Comparison of ENCODE assay signal across 11 cellular contexts in genomic region chr5:126492939-126493338, GRCh38.
DNase-seq lines count a peak whose midpoint lies in the region; ATAC-seq and TF ChIP-seq lines count a peak whose summit lies in the region.
"Had no signal": no experiment of that assay in that cellular context is flagged by ENCODE, and none has a peak within 500 bp of the region (broad histone marks: within the 10 kb centered on the region; RNA-seq: fewer than 3 reads in every experiment).

No MANE protein-coding gene starts in this region.

- POLR2A ChIA-PET in activated CD4-positive, alpha-beta T cell treated with anti-CD3 and anti-CD28 coated beads for 36 hours (lab: Charles Lee) = no interaction called here

- H3K36me3 Mint-ChIP-seq in neural progenitor cell = peaks cover 2% of the 10 kb centered on the region
- H3K36me3 Mint-ChIP-seq in activated CD4-positive, alpha-beta T cell treated with anti-CD3 and anti-CD28 coated beads for 36 hours (ENCODE audit: low read depth) = peaks cover 21% of the 10 kb centered on the region

- no peaks in the 10 kb centered on the region for H3K27me3 ChIP-seq in neural progenitor cell

- H3K4me3 Mint-ChIP-seq in neural progenitor cell = no peak overlapping the region
- no peak overlapping the region for H3K4me3 Mint-ChIP-seq in activated CD4-positive, alpha-beta T cell treated with anti-CD3 and anti-CD28 coated beads for 36 hours

- peaks cover 44% of the 10 kb centered on the region for H3K4me1 Mint-ChIP-seq in neural progenitor cell
- peaks cover 2% of the 10 kb centered on the region for H3K4me1 Mint-ChIP-seq in activated CD4-positive, alpha-beta T cell treated with anti-CD3 and anti-CD28 coated beads for 36 hours

- H3K4me3 ChIP-seq in GM12864 (ENCODE audit: low read depth, low read length) = no peak overlapping the region
- no peak overlapping the region for H3K4me3 ChIP-seq in neural progenitor cell

- ATAC-seq in GM18520 (IDR thresholded peaks at IDR 0.05; ENCODE audit: unreplicated experiment) = no peak
- ATAC-seq in activated CD4-positive, alpha-beta T cell treated with anti-CD3 and anti-CD28 coated beads for 36 hours = no peak

- H3F3A ChIP-seq in neural progenitor cell (ENCODE audit: low read depth) = peaks cover 36% of the 10 kb centered on the region

- no peaks in the 10 kb centered on the region for H4K20me1 ChIP-seq in neural progenitor cell (ENCODE audit: low read depth)

- intact Hi-C loops in activated CD4-positive, alpha-beta T cell treated with anti-CD3 and anti-CD28 coated beads for 36 hours (cut with DNase I, micrococcal nuclease) = no loop called here

- peaks cover 38% of the 10 kb centered on the region for H3K4me1 ChIP-seq in neural progenitor cell

- TF ChIP-seq CTCF in GM12864 (IDR thresholded peaks at IDR 0.05; ENCODE audit: low read depth, low read length, missing control alignments) (peak; percentile 19), neural progenitor cell (IDR thresholded peaks at IDR 0.05) (peak; percentile 22)

- CTCF ChIA-PET in activated CD4-positive, alpha-beta T cell treated with anti-CD3 and anti-CD28 coated beads for 36 hours (lab: Charles Lee) = interaction anchor here (1.4 to 7.9 kb wide), 2 partner anchors 7 to 140 kb away, joined by 3 to 46 read pairs; no protein-coding TSS in a partner anchor

- no peak overlapping the region for H3K9ac ChIP-seq in neural progenitor cell

- no peak overlapping the region for H3K4me2 ChIP-seq in neural progenitor cell

- H3K36me3 ChIP-seq in neural progenitor cell = no peaks in the 10 kb centered on the region

- H2AFZ ChIP-seq in neural progenitor cell (replicated peaks) = no peak overlapping the region

- H3K27ac Mint-ChIP-seq in neural progenitor cell = no peak overlapping the region
- H3K27ac Mint-ChIP-seq in activated CD4-positive, alpha-beta T cell treated with anti-CD3 and anti-CD28 coated beads for 36 hours = no peak overlapping the region

- peak overlapping the region; percentile 69 for H3K27ac ChIP-seq in cingulate gyrus (ENCODE audit: low read depth, low read length)
- no peak overlapping the region for H3K27ac ChIP-seq in neural progenitor cell

- H3K9me3 Mint-ChIP-seq in neural progenitor cell = peaks cover 3% of the 10 kb centered on the region
- no peaks in the 10 kb centered on the region for H3K9me3 Mint-ChIP-seq in activated CD4-positive, alpha-beta T cell treated with anti-CD3 and anti-CD28 coated beads for 36 hours (ENCODE audit: low read depth)

- peaks cover 13% of the 10 kb centered on the region for H3K27me3 Mint-ChIP-seq in neural progenitor cell (ENCODE audit: insufficient read depth, low read depth)
- H3K27me3 Mint-ChIP-seq in activated CD4-positive, alpha-beta T cell treated with anti-CD3 and anti-CD28 coated beads for 36 hours = no peaks in the 10 kb centered on the region

- H3K9me3 ChIP-seq in neural progenitor cell (ENCODE audit: low read depth) = no peaks in the 10 kb centered on the region

- H3K79me2 ChIP-seq in neural progenitor cell (ENCODE audit: low read depth) = no peaks in the 10 kb centered on the region

- DNase-seq in GM12864 (ENCODE audit: low read depth) (no peak), NCI-H2227 treated with DMSO at 0.1 percent for 48 hours (lab: John Stamatoyannopoulos, UW) (peak; percentile 16), neural progenitor cell (ENCODE audit: low spot score) (no peak), erythroblast (lab: John Stamatoyannopoulos, UW) (no peak), NCI-H1048 (lab: John Stamatoyannopoulos, UW) (no peak)
- DNase-seq in activated CD4-positive, alpha-beta T cell treated with anti-CD3 and anti-CD28 coated beads for 36 hours = no peak
- DNase-seq: effector CD4-positive, alpha-beta T cell; HCEC 1CT; stimulated activated CD4-positive, alpha-beta T cell treated with anti-CD3 and anti-CD28 coated beads, Interleukin-1b, Interleukin-23, amount 100 ng/mL, for 48 hours had no signal

- no peak for TF ChIP-seq POLR2A in erythroblast (IDR thresholded peaks at IDR 0.05; ENCODE audit: low read length)
